In the genomic region with DNA sequence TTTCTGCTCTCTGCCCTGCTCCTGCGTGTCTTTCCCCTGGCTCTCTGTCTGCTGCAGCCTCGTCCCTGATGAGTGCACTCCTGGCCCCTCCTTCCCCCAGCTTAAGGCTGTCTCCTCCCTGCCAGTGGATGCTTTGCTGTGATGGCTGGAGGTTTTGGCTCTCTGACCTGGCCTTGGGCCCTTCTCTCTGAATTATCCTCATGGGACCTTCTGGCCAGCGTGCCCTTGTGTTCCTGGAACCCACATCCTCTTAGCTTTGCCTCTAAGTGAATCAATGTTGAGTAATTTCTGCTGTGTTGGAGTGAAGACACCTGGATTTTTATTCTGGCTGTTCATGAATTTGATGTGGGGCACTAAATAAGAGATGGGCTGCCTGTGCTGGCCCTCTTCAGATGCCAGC, we compare ENCODE assay signal across 13 cellular contexts. TPM values are rescaled to one million over a fixed set of nuclear protein-coding genes. Genes with fewer than 3 reads are reported as not detected.
DNase-seq lines count a peak whose midpoint lies in the region; ATAC-seq and TF ChIP-seq lines count a peak whose summit lies in the region.
"Had no signal": no experiment of that assay in that cellular context is flagged by ENCODE, and none has a peak within 500 bp of the region (broad histone marks: within the 10 kb centered on the region; RNA-seq: fewer than 3 reads in every experiment).

No MANE protein-coding gene starts in this region.

- H3K4me3 ChIP-seq in adrenal gland (no peak overlapping the region), left ventricle myocardium inferior (no peak overlapping the region)

- H3K27ac ChIP-seq in adrenal gland (peak overlapping the region in 3 of 5 donors; percentile 14 to 81 (median 56)), left ventricle myocardium inferior (replicated peaks) (no peak overlapping the region)
- H3K27ac ChIP-seq: C4-2B had no signal

- H3K27me3 ChIP-seq in adrenal gland (peaks cover 6% of the 10 kb centered on the region), left ventricle myocardium inferior (ENCODE audit: low read depth) (no peaks in the 10 kb centered on the region)

- ATAC-seq in sciatic nerve = peak; percentile 84
- no peak for ATAC-seq in GM19023 (IDR thresholded peaks at IDR 0.05; ENCODE audit: unreplicated experiment)
- no peak for ATAC-seq in HG03520 (IDR thresholded peaks at IDR 0.05; ENCODE audit: unreplicated experiment)
- ATAC-seq: naive thymus-derived CD8-positive, alpha-beta T cell had no signal

- no peak overlapping the region for H3K27ac Mint-ChIP-seq in endothelial cell (ENCODE audit: unreplicated experiment)
- H3K27ac Mint-ChIP-seq: activated CD4-positive, alpha-beta T cell treated with anti-CD3 and anti-CD28 coated beads, Interleukin-2, amount 10 ng/mL, durations not matched to agents 24 days and 14 days; naive thymus-derived CD8-positive, alpha-beta T cell had no signal

- H3K9me3 ChIP-seq in adrenal gland (replicated peaks in 1 of 3) (no peaks in the 10 kb centered on the region), left ventricle myocardium inferior (replicated peaks) (no peaks in the 10 kb centered on the region)

- H3K4me1 ChIP-seq in adrenal gland (replicated peaks in 1 of 2) (peaks cover 3 to 14% of the 10 kb centered on the region in 2 donors), left ventricle myocardium inferior (peaks cover 25% of the 10 kb centered on the region)

- WGBS in adrenal gland, 4 donors = 19 to 35% (median 22%) methylated on average over 3 of the region's 3 CpGs

- H3K36me3 Mint-ChIP-seq in endothelial cell (ENCODE audit: low read depth, unreplicated experiment) = no peaks in the 10 kb centered on the region
- H3K36me3 Mint-ChIP-seq: naive thymus-derived CD8-positive, alpha-beta T cell had no signal

- peak; percentile 69 for DNase-seq in AG20443 (ENCODE audit: low spot score)
- DNase-seq in adrenal gland = peak; percentile 31 to 82 (median 65)
- peak; percentile 45 for DNase-seq in left ventricle myocardium inferior
- DNase-seq in sciatic nerve (ENCODE audit: low spot score) = no peak
- DNase-seq in DMS 273 (lab: John Stamatoyannopoulos, UW; ENCODE audit: unreplicated experiment) = no peak
- DNase-seq in endothelial cell (ENCODE audit: low spot score) = no peak
- DNase-seq: activated CD4-positive, alpha-beta T cell treated with anti-CD3 and anti-CD28 coated beads, Interleukin-2, amount 10 ng/mL, durations not matched to agents 24 days and 14 days; GDM1; naive thymus-derived CD8-positive, alpha-beta T cell had no signal

- intact Hi-C loops in adrenal gland (cut with DNase I) = no loop called here
- intact Hi-C loops in left ventricle myocardium inferior (cut with micrococcal nuclease) = no loop called here
- intact Hi-C loops in sciatic nerve (cut with DNase I) = no loop called here

- no peak for TF ChIP-seq POLR2A in adrenal gland (IDR thresholded peaks at IDR 0.05)

- no peak overlapping the region for H3K4me3 Mint-ChIP-seq in endothelial cell (ENCODE audit: unreplicated experiment)
- H3K4me3 Mint-ChIP-seq: activated CD4-positive, alpha-beta T cell treated with anti-CD3 and anti-CD28 coated beads, Interleukin-2, amount 10 ng/mL, durations not matched to agents 24 days and 14 days; naive thymus-derived CD8-positive, alpha-beta T cell had no signal

- no peaks in the 10 kb centered on the region for H3K9me3 Mint-ChIP-seq in endothelial cell (ENCODE audit: unreplicated experiment)
- H3K9me3 Mint-ChIP-seq: activated CD4-positive, alpha-beta T cell treated with anti-CD3 and anti-CD28 coated beads, Interleukin-2, amount 10 ng/mL, durations not matched to agents 24 days and 14 days had no signal

- no peaks in the 10 kb centered on the region for H3K36me3 ChIP-seq in adrenal gland (replicated peaks in 1 of 2)
- no peaks in the 10 kb centered on the region for H3K36me3 ChIP-seq in left ventricle myocardium inferior

- peaks cover 1% of the 10 kb centered on the region for H3K27me3 Mint-ChIP-seq in endothelial cell (ENCODE audit: unreplicated experiment)

- TF ChIP-seq CTCF in adrenal gland (IDR thresholded peaks at IDR 0.05) (no peak), left ventricle myocardium inferior (IDR thresholded peaks at IDR 0.05; ENCODE audit: borderline replicate concordance) (no peak), endothelial cell (IDR thresholded peaks at IDR 0.05; ENCODE audit: unreplicated experiment) (no peak)

- H3K4me1 Mint-ChIP-seq in endothelial cell (ENCODE audit: unreplicated experiment) = peaks cover 8% of the 10 kb centered on the region
- H3K4me1 Mint-ChIP-seq: activated CD4-positive, alpha-beta T cell treated with anti-CD3 and anti-CD28 coated beads, Interleukin-2, amount 10 ng/mL, durations not matched to agents 24 days and 14 days; naive thymus-derived CD8-positive, alpha-beta T cell had no signal

RNA-seq across cellular contexts. Expression of a gene that starts 9.8 kb away (rescaled TPM):
- total RNA-seq in adrenal gland = 1 to 10 TPM; 1.1 to 4.5 (median 3.7) TPM
- polyA plus RNA-seq in adrenal gland = 1 to 10 TPM; 1.4 to 4.1 (median 2.0) TPM
- 6.0 TPM for total RNA-seq in left ventricle myocardium inferior
- 10.8 TPM for total RNA-seq in sciatic nerve
- total RNA-seq in endothelial cell (ENCODE audit: unreplicated experiment) = 0.77 TPM
- total RNA-seq: naive thymus-derived CD8-positive, alpha-beta T cell; OCI-LY7 had no signal
- polyA plus RNA-seq: naive thymus-derived CD8-positive, alpha-beta T cell had no signal

Comparison
In these comparisons a context has a peak if more than half of its experiments do, and no peak if none do; other contexts are left out.
1. DNase-seq: peak in AG20443 (single experiment), adrenal gland (7 of 7) and left ventricle myocardium inferior (single experiment); none in sciatic nerve (single experiment), DMS 273 (single experiment) and endothelial cell (single experiment).